In the genomic region with DNA sequence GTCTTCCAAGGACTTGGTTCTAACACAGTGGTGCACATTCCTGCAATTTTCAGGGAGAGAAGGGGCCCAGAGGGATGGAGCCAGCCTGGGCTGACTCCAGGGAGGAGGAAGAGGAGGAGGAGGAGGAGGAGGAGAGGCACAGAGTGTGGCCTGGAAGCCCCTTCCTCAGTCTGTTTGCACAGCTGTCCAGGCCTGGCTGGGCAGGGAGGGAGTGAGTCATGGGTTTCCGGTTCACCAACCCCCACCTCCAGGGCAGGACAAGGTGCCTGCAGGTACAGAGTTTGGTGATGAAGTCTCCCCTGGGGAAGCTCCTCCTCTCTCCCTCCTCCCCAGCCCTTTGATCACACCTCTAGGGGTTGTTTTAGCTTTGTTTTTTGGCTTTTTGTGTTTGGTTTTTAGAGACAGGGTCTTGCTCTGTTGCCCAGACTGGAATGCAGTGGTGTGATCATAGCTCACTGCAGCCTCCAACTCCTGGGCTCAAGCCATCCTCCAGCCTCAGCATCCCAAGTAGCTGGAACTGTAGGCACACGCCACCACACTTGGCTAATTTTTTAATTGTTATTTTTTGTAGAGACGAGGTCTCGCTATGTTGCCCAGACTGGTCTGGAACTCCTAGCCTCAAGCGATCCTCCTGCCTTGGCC, we compare ENCODE assay signal across 15 cellular contexts.
DNase-seq lines count a peak whose midpoint lies in the region; ATAC-seq, FAIRE-seq and TF ChIP-seq lines count a peak whose summit lies in the region.
"Had no signal": no experiment of that assay in that cellular context is flagged by ENCODE, and none has a peak within 500 bp of the region (broad histone marks: within the 10 kb centered on the region; RNA-seq: fewer than 3 reads in every experiment).

No MANE protein-coding gene starts in this region.

- no peak overlapping the region for H3K4me2 ChIP-seq in endothelial cell of umbilical vein (ENCODE audit: insufficient read depth, low read length)
- H3K4me2 ChIP-seq in smooth muscle cell = no peak overlapping the region

- H3K9ac ChIP-seq in endothelial cell of umbilical vein (replicated peaks; ENCODE audit: extremely low read depth, insufficient read depth, low read length) (no peak overlapping the region), smooth muscle cell (ENCODE audit: low read depth) (no peak overlapping the region)

- intact Hi-C loops in endothelial cell of umbilical vein (cut with micrococcal nuclease) (loop anchor here (5.0 to 10.0 kb wide), 2 partner anchors 48 to 565 kb away; no protein-coding TSS in a partner anchor), thyroid gland (cut with DNase I) (loop anchor here (5.0 kb wide), 1 partner anchor 77 kb away; the partner anchor contains the start of gene CUX1)

- no peaks in the 10 kb centered on the region for H3K36me3 ChIP-seq in endothelial cell of umbilical vein (ENCODE audit: control insufficient read depth in 2 of 2, extremely low read depth in 1 of 2, insufficient read depth in 2 of 2, low read length in 2 of 2)
- H3K36me3 ChIP-seq in thyroid gland = no peaks in the 10 kb centered on the region
- H3K36me3 ChIP-seq in smooth muscle cell (ENCODE audit: low read depth) = no peaks in the 10 kb centered on the region

- H3K27ac ChIP-seq in endothelial cell of umbilical vein (ENCODE audit: insufficient read depth, low read depth, low read length) (no peak overlapping the region), thyroid gland (no peak overlapping the region), smooth muscle cell (ENCODE audit: low read depth) (no peak overlapping the region)

- TF ChIP-seq POLR2A in endothelial cell of umbilical vein (IDR thresholded peaks at IDR 0.05; ENCODE audit: low read depth, low read length) (no peak), thyroid gland (IDR thresholded peaks at IDR 0.05) (no peak)

- FAIRE-seq in endothelial cell of umbilical vein (lab: Jason Lieb, UNC) = no peak

- H3K9me3 ChIP-seq in endothelial cell of umbilical vein (replicated peaks; ENCODE audit: control insufficient read depth, insufficient read depth, low read length) = no peaks in the 10 kb centered on the region
- no peaks in the 10 kb centered on the region for H3K9me3 ChIP-seq in thyroid gland
- H3K9me3 ChIP-seq in smooth muscle cell (replicated peaks; ENCODE audit: low read depth) = no peaks in the 10 kb centered on the region

- H3K9me1 ChIP-seq in endothelial cell of umbilical vein (replicated peaks; ENCODE audit: control insufficient read depth, extremely low read depth, insufficient read depth, low read length) = no peaks in the 10 kb centered on the region

- no peak for TF ChIP-seq CTCF in endothelial cell of umbilical vein (IDR thresholded peaks at IDR 0.05; ENCODE audit: extremely low read depth in 1 of 2, insufficient read depth in 1 of 2, low read depth in 1 of 2, low read length in 2 of 2)
- no peak for TF ChIP-seq CTCF in thyroid gland (IDR thresholded peaks at IDR 0.05)
- TF ChIP-seq CTCF in smooth muscle cell (IDR thresholded peaks at IDR 0.05; ENCODE audit: borderline replicate concordance, insufficient read depth, poor library complexity, severe bottlenecking) = no peak

- H3K4me3 Mint-ChIP-seq in activated CD8-positive, alpha-beta memory T cell treated with anti-CD3 and anti-CD28 coated beads, Interleukin-2, amount 10 ng/mL, durations not matched to agents 7 days and 5 days = no peak overlapping the region
- H3K4me3 Mint-ChIP-seq: HFFc6 had no signal

- H4K20me1 ChIP-seq in endothelial cell of umbilical vein (replicated peaks; ENCODE audit: control insufficient read depth, extremely low read depth, insufficient read depth, low read length) (no peaks in the 10 kb centered on the region), smooth muscle cell (ENCODE audit: low read depth) (no peaks in the 10 kb centered on the region)

- CTCF ChIA-PET in activated CD8-positive, alpha-beta memory T cell treated with anti-CD3 and anti-CD28 coated beads, Interleukin-2, amount 10 ng/mL, durations not matched to agents 7 days and 5 days (lab: Charles Lee) = interaction anchor here (0.6 to 3.8 kb wide), 4 partner anchors 9 to 1380 kb away, joined by 3 to 14 read pairs (median 5); no protein-coding TSS in a partner anchor
- CTCF ChIA-PET in endothelial cell of umbilical vein (lab: Charles Lee) = interaction anchor here (0.7 to 1.7 kb wide), 3 partner anchors 10 to 295 kb away, joined by 3 to 6 read pairs (median 3); no protein-coding TSS in a partner anchor

- H3K4me1 ChIP-seq in endothelial cell of umbilical vein (ENCODE audit: control insufficient read depth, extremely low read depth, insufficient read depth, low read length) (no peaks in the 10 kb centered on the region), thyroid gland (peaks cover 3 to 13% of the 10 kb centered on the region in 2 donors), smooth muscle cell (ENCODE audit: low read depth) (peaks cover 13% of the 10 kb centered on the region)

- BruUV-seq in endothelial cell of umbilical vein (replicated peaks; lab: Mats Ljungman, UMichigan) = no TSS peak

- no peaks in the 10 kb centered on the region for H3K36me3 Mint-ChIP-seq in activated CD8-positive, alpha-beta memory T cell treated with anti-CD3 and anti-CD28 coated beads, Interleukin-2, amount 10 ng/mL, durations not matched to agents 7 days and 5 days
- H3K36me3 Mint-ChIP-seq: activated naive CD4-positive, alpha-beta T cell treated with anti-CD3 and anti-CD28 coated beads, Interleukin-2, amount 10 ng/mL, durations not matched to agents 7 days and 5 days; IgD-negative memory B cell had no signal

- dilution Hi-C loops in endothelial cell of umbilical vein (cut with MboI; ENCODE audit: extremely low pct_ligation_motif_present, low sequenced_read_pairs) = no loop called here

- H3K27ac Mint-ChIP-seq in activated CD8-positive, alpha-beta memory T cell treated with anti-CD3 and anti-CD28 coated beads, Interleukin-2, amount 10 ng/mL, durations not matched to agents 7 days and 5 days = peak overlapping the region; percentile 96
- H3K27ac Mint-ChIP-seq: HFFc6 had no signal

- WGBS in thyroid gland, 2 donors = 68 to 75% methylated on average over 5 of the region's 5 CpGs
- 81% methylated on average over 5 of the region's 5 CpGs for WGBS in smooth muscle cell (ENCODE audit: low lambda C conversion rate)

- peaks cover 1% of the 10 kb centered on the region for H3F3A ChIP-seq in smooth muscle cell (ENCODE audit: low read depth)

- H3K4me3 ChIP-seq in endothelial cell of umbilical vein (replicated peaks in 1 of 3; ENCODE audit: insufficient read depth in 1 of 3, low read depth in 1 of 3, low read length in 3 of 3) (no peak overlapping the region), thyroid gland (replicated peaks in 1 of 3) (no peak overlapping the region), smooth muscle cell (no peak overlapping the region)

- DNase-seq in activated CD8-positive, alpha-beta memory T cell treated with anti-CD3 and anti-CD28 coated beads, Interleukin-2, amount 10 ng/mL, durations not matched to agents 7 days and 5 days = no peak
- DNase-seq in activated CD8-positive, alpha-beta memory T cell treated with anti-CD3 and anti-CD28 coated beads for 24 hours = no peak
- peak; percentile 45 for DNase-seq in NCI-H774 (lab: John Stamatoyannopoulos, UW)
- peak; percentile 21 for DNase-seq in endothelial cell of umbilical vein (ENCODE audit: low read depth, low spot score)
- DNase-seq in thyroid gland = peak; percentile 60 to 70
- no peak for DNase-seq in ureter (ENCODE audit: low spot score)
- DNase-seq in COR-L47 (lab: John Stamatoyannopoulos, UW) = no peak
- DNase-seq in smooth muscle cell (lab: John Stamatoyannopoulos, UW; ENCODE audit: unreplicated experiment) = no peak
- DNase-seq: activated naive CD4-positive, alpha-beta T cell treated with anti-CD3 and anti-CD28 coated beads, Interleukin-2, amount 10 ng/mL, durations not matched to agents 7 days and 5 days; HFFc6; midbrain; NCI-H2171 treated with DMSO at 0.1 percent for 48 hours; Right ventricle myocardium superior; stimulated activated CD4-positive, alpha-beta T cell treated with anti-CD3 and anti-CD28 coated beads, Interleukin-2, amount 100 ng/mL, for 24 hours had no signal

- no peak for ATAC-seq in activated CD8-positive, alpha-beta memory T cell treated with anti-CD3 and anti-CD28 coated beads, Interleukin-2, amount 10 ng/mL, durations not matched to agents 7 days and 5 days

- H2AFZ ChIP-seq in endothelial cell of umbilical vein (ENCODE audit: low read depth, low read length) (no peak overlapping the region), smooth muscle cell (ENCODE audit: low read depth) (no peak overlapping the region)

- H3K9me3 Mint-ChIP-seq in activated CD8-positive, alpha-beta memory T cell treated with anti-CD3 and anti-CD28 coated beads, Interleukin-2, amount 10 ng/mL, durations not matched to agents 7 days and 5 days (ENCODE audit: low read depth) = no peaks in the 10 kb centered on the region
- H3K9me3 Mint-ChIP-seq: activated naive CD4-positive, alpha-beta T cell treated with anti-CD3 and anti-CD28 coated beads, Interleukin-2, amount 10 ng/mL, durations not matched to agents 7 days and 5 days; HFFc6 had no signal

- H3K27me3 ChIP-seq in endothelial cell of umbilical vein (ENCODE audit: control insufficient read depth in 2 of 2, insufficient read depth in 2 of 2, low read length in 2 of 2) (peaks cover 0 to 2% of the 10 kb centered on the region in 2 experiments), thyroid gland (no peaks in the 10 kb centered on the region), smooth muscle cell (ENCODE audit: low read depth) (no peaks in the 10 kb centered on the region)

- no peaks in the 10 kb centered on the region for H3K27me3 Mint-ChIP-seq in activated CD8-positive, alpha-beta memory T cell treated with anti-CD3 and anti-CD28 coated beads, Interleukin-2, amount 10 ng/mL, durations not matched to agents 7 days and 5 days

- no peaks in the 10 kb centered on the region for H3K79me2 ChIP-seq in endothelial cell of umbilical vein (ENCODE audit: control insufficient read depth, insufficient read depth, low read length)
- H3K79me2 ChIP-seq in smooth muscle cell (ENCODE audit: low read depth) = no peaks in the 10 kb centered on the region

- POLR2A ChIA-PET in endothelial cell of umbilical vein (lab: Charles Lee) = no interaction called here

- peaks cover 46% of the 10 kb centered on the region for H3K4me1 Mint-ChIP-seq in activated CD8-positive, alpha-beta memory T cell treated with anti-CD3 and anti-CD28 coated beads, Interleukin-2, amount 10 ng/mL, durations not matched to agents 7 days and 5 days

TF ChIP-seq in endothelial cell of umbilical vein, 7 proteins besides CTCF, POLR2A, EP300 and RAD21:
- TF ChIP-seq FOS (IDR thresholded peaks at IDR 0.05; ENCODE audit: borderline replicate concordance, insufficient read depth, low read length) = peak; percentile 12
- no peak for TF ChIP-seq JUN (IDR thresholded peaks at IDR 0.05; ENCODE audit: borderline replicate concordance, insufficient read depth, insufficient read length, low read depth)

Comparison
In these comparisons a context has a peak if more than half of its experiments do, and no peak if none do; other contexts are left out.
1. DNase-seq: peak in NCI-H774 (single experiment), endothelial cell of umbilical vein (single experiment) and thyroid gland (2 of 2); none in activated CD8-positive, alpha-beta memory T cell treated with anti-CD3 and anti-CD28 coated beads, Interleukin-2, amount 10 ng/mL, durations not matched to agents 7 days and 5 days (single experiment), activated CD8-positive, alpha-beta memory T cell treated with anti-CD3 and anti-CD28 coated beads for 24 hours (single experiment), ureter (single experiment), COR-L47 (single experiment) and smooth muscle cell (single experiment).